24 cellular contexts compared by ENCODE assay signal in the genomic region with DNA sequence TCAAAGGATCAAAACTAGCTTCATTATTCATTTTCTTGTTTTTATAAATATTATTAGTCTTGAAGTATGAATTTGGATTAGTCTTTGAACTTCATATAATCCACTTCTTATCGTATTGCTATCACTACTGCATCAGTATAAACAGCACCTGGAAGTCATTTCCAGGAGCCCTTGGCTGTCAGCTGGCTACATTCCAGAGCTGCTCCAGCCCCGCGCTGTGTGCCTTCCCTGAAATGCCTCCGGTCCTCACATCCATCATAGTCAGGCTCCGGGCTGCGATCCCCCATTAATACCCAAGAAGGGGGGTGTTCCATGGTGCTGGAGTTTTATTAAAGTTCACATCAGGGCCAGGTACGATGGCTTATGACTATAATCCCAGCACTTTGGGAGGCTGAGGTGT.
DNase-seq lines count a peak whose midpoint lies in the region; ATAC-seq and TF ChIP-seq lines count a peak whose summit lies in the region.
"Had no signal": no experiment of that assay in that cellular context is flagged by ENCODE, and none has a peak within 500 bp of the region (broad histone marks: within the 10 kb centered on the region; RNA-seq: fewer than 3 reads in every experiment).

No MANE protein-coding gene starts in this region.

- peaks cover 16% of the 10 kb centered on the region for H3K9me1 ChIP-seq in IMR-90 (ENCODE audit: insufficient read depth, low read length)

- TF ChIP-seq POLR2A in IMR-90 (IDR thresholded peaks at IDR 0.05; ENCODE audit: low read depth, low read length), result no peak
- TF ChIP-seq POLR2A in erythroblast (IDR thresholded peaks at IDR 0.05; ENCODE audit: low read length), result no peak

- H2BK15ac ChIP-seq in IMR-90 (ENCODE audit: low read depth, low read length), result no peak overlapping the region

- no peak overlapping the region for H2BK120ac ChIP-seq in IMR-90 (ENCODE audit: low read depth, low read length)

- H3K27me3 ChIP-seq in IMR-90 (ENCODE audit: control insufficient read depth, insufficient read depth, low read length), result peaks cover 9% of the 10 kb centered on the region
- H3K27me3 ChIP-seq: SJSA1 had no signal

- H3K4me1 Mint-ChIP-seq in T-helper 17 cell, result peaks cover 6% of the 10 kb centered on the region
- no peaks in the 10 kb centered on the region for H3K4me1 Mint-ChIP-seq in osteocyte (ENCODE audit: unreplicated experiment)
- H3K4me1 Mint-ChIP-seq: B cell had no signal

- H3K18ac ChIP-seq in IMR-90 (ENCODE audit: low read depth, low read length), result no peak overlapping the region

- H3K27ac Mint-ChIP-seq in T-helper 17 cell (peak overlapping the region; percentile 51), osteocyte (ENCODE audit: unreplicated experiment) (no peak overlapping the region)
- H3K27ac Mint-ChIP-seq: B cell; CD8-positive, alpha-beta T cell had no signal

- H3K79me1 ChIP-seq in IMR-90 (ENCODE audit: low read depth in 1 of 2, low read length in 2 of 2), result no peaks in the 10 kb centered on the region

- H3K4ac ChIP-seq in IMR-90 (ENCODE audit: low read depth, low read length), result no peak overlapping the region

- H3K14ac ChIP-seq in IMR-90 (replicated peaks; ENCODE audit: low read depth, low read length), result no peak overlapping the region

- no peaks in the 10 kb centered on the region for H3K9me3 Mint-ChIP-seq in osteocyte (ENCODE audit: unreplicated experiment)
- H3K9me3 Mint-ChIP-seq: CD8-positive, alpha-beta T cell had no signal

- H4K8ac ChIP-seq in IMR-90 (ENCODE audit: low read depth in 2 of 2, low read length in 2 of 2), result no peak overlapping the region

- H3K4me1 ChIP-seq in IMR-90 (ENCODE audit: control insufficient read depth, insufficient read depth, low read length), result peaks cover 9% of the 10 kb centered on the region

- no peak overlapping the region for H2AFZ ChIP-seq in IMR-90 (replicated peaks; ENCODE audit: low read length, poor library complexity)

- no peak for TF ChIP-seq RAD21 in IMR-90 (IDR thresholded peaks at IDR 0.05; ENCODE audit: low read length)

- no peak overlapping the region for H3K9ac ChIP-seq in IMR-90 (ENCODE audit: low read depth, low read length)

- no peak overlapping the region for H2BK20ac ChIP-seq in IMR-90 (ENCODE audit: low read depth, low read length)

- 0 out of 2 replicates have a peak overlapping the region, but pooled peaks have one; percentile 12 for H2AK5ac ChIP-seq in IMR-90 (ENCODE audit: low read depth, low read length)

- no peaks in the 10 kb centered on the region; the same call in 1 of the 2 replicates for H4K20me1 ChIP-seq in IMR-90 (ENCODE audit: insufficient read depth, low read length)

- BruUV-seq in IMR-90 (replicated peaks; lab: Mats Ljungman, UMichigan), result no TSS peak

- dilution Hi-C loops in IMR-90 (cut with HindIII; ENCODE audit: low sequenced_read_pairs, unreplicated experiment), result no loop called here

- peaks cover 2% of the 10 kb centered on the region for H3K36me3 Mint-ChIP-seq in T-helper 17 cell (ENCODE audit: low read depth)
- H3K36me3 Mint-ChIP-seq in osteocyte (ENCODE audit: unreplicated experiment), result no peaks in the 10 kb centered on the region
- H3K36me3 Mint-ChIP-seq: CD8-positive, alpha-beta T cell had no signal

- no peaks in the 10 kb centered on the region for H3K9me3 ChIP-seq in IMR-90 (ENCODE audit: control insufficient read depth, insufficient read depth, low read length)
- no peaks in the 10 kb centered on the region for H3K9me3 ChIP-seq in T-helper 17 cell (ENCODE audit: control insufficient read depth, low read length, poor library complexity, severe bottlenecking)
- H3K9me3 ChIP-seq: A549, SJSA1 had no signal

- no peak for ATAC-seq in IMR-90 (ENCODE audit: low read depth)
- no peak for ATAC-seq in T-helper 17 cell
- no peak for ATAC-seq in GM19455 (IDR thresholded peaks at IDR 0.05; ENCODE audit: unreplicated experiment)
- ATAC-seq: A549; CD8-positive, alpha-beta T cell; Right ventricle myocardium inferior had no signal

- no peak overlapping the region for H2BK5ac ChIP-seq in IMR-90 (ENCODE audit: low read depth, low read length, poor library complexity, severe bottlenecking)

- no CpG with 5 or more reads among the region's 7 CpGs for whole genome bisulfite sequencing in IMR-90 (ENCODE audit: extremely low coverage in 2 of 2, insufficient read length in 1 of 2), 2 experiments

- H3K23ac ChIP-seq in IMR-90 (ENCODE audit: low read depth, low read length), result no peak overlapping the region

- H3K27ac ChIP-seq in IMR-90 (ENCODE audit: insufficient read depth, low read length), result no peak overlapping the region
- H3K27ac ChIP-seq: A549, C4-2B, HL-60, SJSA1 had no signal

- DNase-seq in IMR-90 (no peak), T-helper 17 cell (no peak), fibroblast of villous mesenchyme (ENCODE audit: low read depth) (peak; percentile 15), osteocyte (ENCODE audit: extremely low spot score, unreplicated experiment) (peak; percentile 48), GDM1 (lab: John Stamatoyannopoulos, UW) (no peak), erythroblast (lab: John Stamatoyannopoulos, UW) (no peak)
- no peak for DNase-seq in effector CD4-positive, alpha-beta T cell
- DNase-seq: CD8-positive, alpha-beta T cell; DMS 273 treated with DMSO at 0.1 percent for 48 hours; DMS79; EL; NCI-H1092; NCI-H1417 treated with DMSO at 0.1 percent for 48 hours; NCI-H1694 treated with DMSO at 0.1 percent for 48 hours; NCI-H2081; NCI-H226; NCI-H510A treated with DMSO at 0.1 percent for 48 hours had no signal

- POLR2A ChIA-PET in IMR-90 (lab: Charles Lee; ENCODE audit: unreplicated experiment), result no interaction called here

- CTCF ChIA-PET in IMR-90 (lab: Yijun Ruan, JAX), result no interaction called here

- TF ChIP-seq CTCF in IMR-90 (conservative IDR thresholded peaks at IDR 0.05; ENCODE audit: low read depth, low read length) (no peak), fibroblast of villous mesenchyme (IDR thresholded peaks at IDR 0.05; ENCODE audit: insufficient read depth, low read depth, low read length) (no peak), osteocyte (IDR thresholded peaks at IDR 0.05) (no peak)

- intact Hi-C loops in IMR-90 (cut with micrococcal nuclease), result loop anchor here (10.0 kb wide), 1 partner anchor 108 kb away; no protein-coding TSS in a partner anchor

- H3K4me2 ChIP-seq in IMR-90 (ENCODE audit: low read depth, low read length), result no peak overlapping the region
- H3K4me2 ChIP-seq: A549 had no signal

- no peaks in the 10 kb centered on the region for H3K36me3 ChIP-seq in IMR-90 (ENCODE audit: control insufficient read depth, insufficient read depth, low read length)
- H3K36me3 ChIP-seq: SJSA1 had no signal

- peaks cover under 1% of the 10 kb centered on the region for H3K27me3 Mint-ChIP-seq in T-helper 17 cell
- H3K27me3 Mint-ChIP-seq in osteocyte (ENCODE audit: unreplicated experiment), result peaks cover 8% of the 10 kb centered on the region

- H3K56ac ChIP-seq in IMR-90 (ENCODE audit: extremely low read depth, insufficient read depth, low read length), result no peak overlapping the region

- H3K4me3 Mint-ChIP-seq in T-helper 17 cell (no peak overlapping the region), osteocyte (ENCODE audit: unreplicated experiment) (no peak overlapping the region)
- H3K4me3 Mint-ChIP-seq: B cell; CD8-positive, alpha-beta T cell had no signal

- H3K4me3 ChIP-seq in IMR-90 (ENCODE audit: insufficient read depth, low read depth, low read length) (no peak overlapping the region), fibroblast of villous mesenchyme (ENCODE audit: low read depth, low read length) (no peak overlapping the region)
- H3K4me3 ChIP-seq: A549, SJSA1 had no signal

- H2AK9ac ChIP-seq in IMR-90 (replicated peaks; ENCODE audit: low read depth, low read length, poor library complexity), result no peak overlapping the region

- no peak overlapping the region for H4K91ac ChIP-seq in IMR-90 (ENCODE audit: insufficient read depth, low read depth, low read length)

- H4K5ac ChIP-seq in IMR-90 (ENCODE audit: low read depth, low read length), result no peak overlapping the region

- in situ Hi-C loops in IMR-90 (cut with MboI; ENCODE audit: low sequenced_read_pairs), result no loop called here

TF ChIP-seq in IMR-90, 13 proteins besides CTCF, POLR2A, EP300 and RAD21:
- TF ChIP-seq, protein P1, sequence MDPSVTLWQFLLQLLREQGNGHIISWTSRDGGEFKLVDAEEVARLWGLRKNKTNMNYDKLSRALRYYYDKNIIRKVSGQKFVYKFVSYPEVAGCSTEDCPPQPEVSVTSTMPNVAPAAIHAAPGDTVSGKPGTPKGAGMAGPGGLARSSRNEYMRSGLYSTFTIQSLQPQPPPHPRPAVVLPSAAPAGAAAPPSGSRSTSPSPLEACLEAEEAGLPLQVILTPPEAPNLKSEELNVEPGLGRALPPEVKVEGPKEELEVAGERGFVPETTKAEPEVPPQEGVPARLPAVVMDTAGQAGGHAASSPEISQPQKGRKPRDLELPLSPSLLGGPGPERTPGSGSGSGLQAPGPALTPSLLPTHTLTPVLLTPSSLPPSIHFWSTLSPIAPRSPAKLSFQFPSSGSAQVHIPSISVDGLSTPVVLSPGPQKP (IDR thresholded peaks at IDR 0.05; ENCODE audit: borderline replicate concordance, low read depth, low read length), result no peak
- TF ChIP-seq, protein P2, sequence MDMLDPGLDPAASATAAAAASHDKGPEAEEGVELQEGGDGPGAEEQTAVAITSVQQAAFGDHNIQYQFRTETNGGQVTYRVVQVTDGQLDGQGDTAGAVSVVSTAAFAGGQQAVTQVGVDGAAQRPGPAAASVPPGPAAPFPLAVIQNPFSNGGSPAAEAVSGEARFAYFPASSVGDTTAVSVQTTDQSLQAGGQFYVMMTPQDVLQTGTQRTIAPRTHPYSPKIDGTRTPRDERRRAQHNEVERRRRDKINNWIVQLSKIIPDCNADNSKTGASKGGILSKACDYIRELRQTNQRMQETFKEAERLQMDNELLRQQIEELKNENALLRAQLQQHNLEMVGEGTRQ (IDR thresholded peaks at IDR 0.05; ENCODE audit: low read depth, low read length), result no peak
- TF ChIP-seq MAZ (IDR thresholded peaks at IDR 0.05; ENCODE audit: borderline replicate concordance, low read depth, low read length), result no peak
- TF ChIP-seq MAFK (IDR thresholded peaks at IDR 0.05; ENCODE audit: low read depth, low read length), result no peak
- no peak for TF ChIP-seq CEBPB (IDR thresholded peaks at IDR 0.05; ENCODE audit: low read depth, low read length)
- TF ChIP-seq FOS (IDR thresholded peaks at IDR 0.05; ENCODE audit: low read depth, low read length), result no peak
- no peak for TF ChIP-seq BHLHE40 (IDR thresholded peaks at IDR 0.05; ENCODE audit: low read depth, low read length)
- no peak for TF ChIP-seq NFE2L2 (IDR thresholded peaks at IDR 0.05; ENCODE audit: low read depth, low read length)
- TF ChIP-seq CHD1 (IDR thresholded peaks at IDR 0.05; ENCODE audit: low read depth, low read length), result no peak
- TF ChIP-seq MXI1 (IDR thresholded peaks at IDR 0.05; ENCODE audit: borderline replicate concordance, low read depth, low read length), result no peak
- TF ChIP-seq RFX5 (IDR thresholded peaks at IDR 0.05; ENCODE audit: low read depth, low read length), result no peak
- TF ChIP-seq SMC3 (IDR thresholded peaks at IDR 0.05; ENCODE audit: low read depth, low read length), result no peak
- TF ChIP-seq RCOR1 (IDR thresholded peaks at IDR 0.05; ENCODE audit: insufficient replicate concordance, low read length), result no peak

Comparison
In these comparisons a context has a peak if more than half of its experiments do, and no peak if none do; other contexts are left out.
1. DNase-seq: peak in fibroblast of villous mesenchyme (single experiment) and osteocyte (single experiment); none in IMR-90 (single experiment), T-helper 17 cell (0 of 3), effector CD4-positive, alpha-beta T cell (single experiment), GDM1 (single experiment) and erythroblast (0 of 2).